ENCODE assay signal across 8 cellular contexts in genomic region chr3:141486735-141487418, GRCh38. TPM values are rescaled to one million over a fixed set of nuclear protein-coding genes. Genes with fewer than 3 reads are reported as not detected.
DNase-seq lines count a peak whose midpoint lies in the region; ATAC-seq, FAIRE-seq and TF ChIP-seq lines count a peak whose summit lies in the region.

Gene RASA2, plus strand, starts transcription at chr3:141487027. Its CDS starts 57 bp downstream, at chr3:141487084.

- H3K4me3 ChIP-seq in psoas muscle = peak within 1 kb of the TSS; percentile 87

- no peaks in the 10 kb centered on the region for H3K27me3 ChIP-seq in psoas muscle (ENCODE audit: insufficient read depth in 3 of 3, low read length in 2 of 3)

- intact Hi-C loops in left ventricle myocardium superior (cut with micrococcal nuclease) (no loop called here), psoas muscle (cut with DNase I) (loop anchor here in 1 of 2 donors (5.0 kb wide), 1 partner anchor 55 kb away; no protein-coding TSS in a partner anchor)

- peak within 1 kb of the TSS; percentile 92 for H3K4me3 Mint-ChIP-seq in T-helper 1 cell treated with Interleukin-12 subunit alpha and Interleukin-12 subunit beta and Interleukin-4 antibody, amounts not matched to agents 30 μg/mL and 1 μg/mL, for 36 hours

- in situ Hi-C loops in GM13976 (cut with MboI; ENCODE audit: low sequenced_read_pairs, unreplicated experiment) = no loop called here

- 0 to 1% (median 0%) methylated on average over 29 to 86 of the region's 86 CpGs for WGBS in psoas muscle, 3 donors

- FAIRE-seq in urothelium cell line (lab: Jason Lieb, UNC) = no peak

- ATAC-seq in HG02763 (IDR thresholded peaks at IDR 0.05; ENCODE audit: unreplicated experiment) (peak; percentile 69), left ventricle myocardium superior (peak; percentile 95), psoas muscle (peak; percentile 92 to 94 (median 92))

- H3K4me1 Mint-ChIP-seq in T-helper 1 cell treated with Interleukin-12 subunit alpha and Interleukin-12 subunit beta and Interleukin-4 antibody, amounts not matched to agents 30 μg/mL and 1 μg/mL, for 36 hours (ENCODE audit: low read depth) = peaks cover 56% of the 10 kb centered on the region

- H3K27me3 Mint-ChIP-seq in T-helper 1 cell treated with Interleukin-12 subunit alpha and Interleukin-12 subunit beta and Interleukin-4 antibody, amounts not matched to agents 30 μg/mL and 1 μg/mL, for 36 hours (ENCODE audit: low read depth) = no peaks in the 10 kb centered on the region

- H3K4me1 ChIP-seq in psoas muscle = peaks cover 6% of the 10 kb centered on the region

- no peaks in the 10 kb centered on the region for H3K36me3 ChIP-seq in psoas muscle (ENCODE audit: insufficient read depth in 1 of 2, low read depth in 1 of 2)

- peak within 1 kb of the TSS; percentile 96 for H3K27ac Mint-ChIP-seq in T-helper 1 cell treated with Interleukin-12 subunit alpha and Interleukin-12 subunit beta and Interleukin-4 antibody, amounts not matched to agents 30 μg/mL and 1 μg/mL, for 36 hours

- H3K27ac ChIP-seq in psoas muscle = peak within 1 kb of the TSS; percentile 94

- no peaks in the 10 kb centered on the region for H3K9me3 ChIP-seq in psoas muscle

- DNase-seq in GM13976 (ENCODE audit: low spot score) (peak; percentile 92), NCI-H1436 (lab: John Stamatoyannopoulos, UW) (peak; percentile 93), amygdala (lab: John Stamatoyannopoulos, UW) (peak; percentile 19 to 83 (median 66)), left ventricle myocardium superior (peak; percentile 87), psoas muscle (peak; percentile 67 to 81), urothelium cell line (ENCODE audit: low spot score) (peak; percentile 89)

- H3K36me3 Mint-ChIP-seq in T-helper 1 cell treated with Interleukin-12 subunit alpha and Interleukin-12 subunit beta and Interleukin-4 antibody, amounts not matched to agents 30 μg/mL and 1 μg/mL, for 36 hours (ENCODE audit: low read depth) = peaks cover 16% of the 10 kb centered on the region

- no peak for TF ChIP-seq CTCF in GM13976 (IDR thresholded peaks at IDR 0.05; ENCODE audit: borderline replicate concordance, control extremely low read depth, extremely low read depth, insufficient read depth, missing control alignments)
- no peak for TF ChIP-seq CTCF in psoas muscle (IDR thresholded peaks at IDR 0.05)

- H3K9me3 Mint-ChIP-seq in T-helper 1 cell treated with Interleukin-12 subunit alpha and Interleukin-12 subunit beta and Interleukin-4 antibody, amounts not matched to agents 30 μg/mL and 1 μg/mL, for 36 hours = no peaks in the 10 kb centered on the region

RNA-seq across cellular contexts. Expression of gene RASA2, which starts in this region (rescaled TPM):
- total RNA-seq in left ventricle myocardium superior = 5.1 TPM
- 1 to 10 TPM; 2.3 to 4.0 (median 3.0) TPM for total RNA-seq in psoas muscle
- polyA plus RNA-seq in psoas muscle = 1 to 10 TPM; 1.3 to 2.0 (median 1.4) TPM

Comparison
In these comparisons a context has a peak if more than half of its experiments do, and no peak if none do; other contexts are left out.
1. Peak in every context shown above with its lines: DNase-seq, ATAC-seq, H3K4me3 ChIP-seq and H3K27ac ChIP-seq.